29 cellular contexts compared by ENCODE assay signal in the genomic region with DNA sequence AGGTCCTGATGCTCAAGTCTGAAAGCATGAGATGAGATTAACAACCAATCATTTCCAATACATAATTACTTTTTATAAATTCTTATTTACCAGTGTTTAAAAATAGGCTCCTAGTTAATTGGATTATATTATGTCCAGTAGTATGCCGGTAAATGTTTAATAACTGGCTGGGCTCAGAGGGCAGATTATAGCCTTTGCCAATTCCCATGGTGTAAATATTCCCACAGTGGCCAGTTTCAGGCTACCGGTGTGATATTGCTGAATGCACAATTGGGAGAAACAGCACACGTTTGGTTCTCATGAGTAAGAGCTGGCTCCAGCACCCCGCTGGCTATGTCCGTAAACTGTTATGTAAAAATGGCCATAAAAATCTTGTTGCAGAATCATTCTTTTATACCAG.
A peak's percentile ranks its signal among the peaks of the same experiment; 100 is the strongest.
DNase-seq lines count a peak whose midpoint lies in the region; ATAC-seq and TF ChIP-seq lines count a peak whose summit lies in the region.
"Had no signal": no experiment of that assay in that cellular context is flagged by ENCODE, and none has a peak within 500 bp of the region (broad histone marks: within the 10 kb centered on the region; RNA-seq: fewer than 3 reads in every experiment).

No MANE protein-coding gene starts in this region.

- DNase-seq in SK-N-MC (ENCODE audit: low read depth, low spot score) (no peak), amygdala (lab: John Stamatoyannopoulos, UW) (no peak)
- DNase-seq: 8988T; ACHN; AML-193; BE2C; C1 segment of cervical spinal cord; Caco-2; Calu3; CD4-positive, alpha-beta memory T cell; CD4-positive, alpha-beta T cell; CD4-positive, CD25-positive, alpha-beta regulatory T cell; CD8-positive, alpha-beta memory T cell; CD8-positive, alpha-beta T cell; COR-L47; DMS 273 treated with DMSO at 0.1 percent for 48 hours; DMS153; DMS53; DMS79; DMS79 treated with DMSO at 0.1 percent for 48 hours; DND-41; EL had no signal

- no peak overlapping the region for H3K27ac ChIP-seq in HEK293 (ENCODE audit: extremely low read depth, low read depth, low read length)
- H3K27ac ChIP-seq in SK-N-MC = 0 out of 2 replicates have a peak overlapping the region, but pooled peaks have one; percentile 1
- H3K27ac ChIP-seq: 22Rv1; A549; BLaER1; BLaER1 treated with 17β-estradiol and CSF1 and Interleukin-3, amounts not matched to agents 10 nM and 100 nM; C4-2B had no signal

- no peaks in the 10 kb centered on the region for H3K9me3 ChIP-seq in HEK293 (ENCODE audit: control insufficient read depth, insufficient read depth, low read depth, low read length)
- H3K9me3 ChIP-seq in SK-N-MC (ENCODE audit: low read depth, low read length) = no peaks in the 10 kb centered on the region
- H3K9me3 ChIP-seq: A549; BE2C; BLaER1; BLaER1 treated with 17β-estradiol and CSF1 and Interleukin-3, amounts not matched to agents 10 nM and 100 nM; Caco-2 had no signal

- CTCF ChIA-PET in HEK293 (lab: Yijun Ruan, JAX) = interaction anchor here (0.9 to 2.1 kb wide), 3 partner anchors 10 to 11 kb away, joined by 3 to 16 read pairs (median 4); no protein-coding TSS in a partner anchor

- POLR2A ChIA-PET in HEK293 (lab: Yijun Ruan, JAX) = no interaction called here

- H3K36me3 ChIP-seq in HEK293 (ENCODE audit: control insufficient read depth in 2 of 2, insufficient read depth in 1 of 2, low read length in 2 of 2) (peaks cover 5 to 77% of the 10 kb centered on the region in 2 experiments), SK-N-MC (ENCODE audit: insufficient read depth, low read length) (peaks cover 26% of the 10 kb centered on the region)
- H3K36me3 ChIP-seq: BE2C had no signal

- no peak for TF ChIP-seq CTCF in HEK293 (tag by site-specific recombination; IDR thresholded peaks at IDR 0.05)

- H3K4me1 ChIP-seq in HEK293 (ENCODE audit: control insufficient read depth, insufficient read depth, low read length) = no peaks in the 10 kb centered on the region
- H3K4me1 ChIP-seq: A549, BE2C, BLaER1 had no signal

- no peak overlapping the region for H3K9ac ChIP-seq in SK-N-MC (ENCODE audit: insufficient read length)
- H3K9ac ChIP-seq: BLaER1; BLaER1 treated with 17β-estradiol and CSF1 and Interleukin-3, amounts not matched to agents 10 nM and 100 nM had no signal

- no peak for ATAC-seq in HG03439 (IDR thresholded peaks at IDR 0.05; ENCODE audit: unreplicated experiment)
- ATAC-seq: A549; CD8-positive, alpha-beta T cell had no signal

- H3K4me3 ChIP-seq in HEK293 (ENCODE audit: low read depth, low read length) (no peak overlapping the region), SK-N-MC (no peak overlapping the region)
- H3K4me3 ChIP-seq: A549; BLaER1; BLaER1 treated with 17β-estradiol and CSF1 and Interleukin-3, amounts not matched to agents 10 nM and 100 nM had no signal

TF ChIP-seq in HEK293, 187 proteins besides CTCF, POLR2A, EP300 and RAD21:
- no peak for TF ChIP-seq ZBTB7A (tag by site-specific recombination; IDR thresholded peaks at IDR 0.05; ENCODE audit: low read depth)
- peak; percentile 91 for TF ChIP-seq ZNF112 (tag by site-specific recombination; IDR thresholded peaks at IDR 0.05)
- TF ChIP-seq ZNF23 (tag by site-specific recombination; IDR thresholded peaks at IDR 0.05; ENCODE audit: borderline replicate concordance) = no peak
